Comparison of ENCODE assay signal across 18 cellular contexts in the genomic region with DNA sequence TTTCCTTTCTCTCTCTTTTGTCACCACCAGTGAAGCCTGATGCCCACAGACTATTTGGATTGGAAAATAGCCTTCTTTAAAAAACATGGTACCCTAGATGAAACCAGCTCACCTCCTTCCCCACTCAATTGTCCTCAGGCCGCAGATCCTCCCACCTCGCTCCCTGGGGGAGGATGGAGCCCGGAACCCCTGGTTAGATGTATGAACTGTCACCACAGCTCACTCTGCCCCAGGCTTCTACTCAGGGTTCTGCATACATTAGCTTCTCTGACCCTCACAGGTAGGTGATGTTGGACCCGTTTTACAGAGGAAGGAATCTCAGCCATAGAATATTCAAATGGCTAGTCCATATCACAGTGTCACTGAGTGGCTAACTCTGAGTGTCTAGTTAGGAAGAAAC. TPM values are rescaled to one million over a fixed set of nuclear protein-coding genes. Genes with fewer than 3 reads are reported as not detected.
DNase-seq lines count a peak whose midpoint lies in the region; ATAC-seq, FAIRE-seq and TF ChIP-seq lines count a peak whose summit lies in the region.
"Had no signal": no experiment of that assay in that cellular context is flagged by ENCODE, and none has a peak within 500 bp of the region (broad histone marks: within the 10 kb centered on the region; RNA-seq: fewer than 3 reads in every experiment).

No MANE protein-coding gene starts in this region.

- ATAC-seq in T-helper 17 cell: no peak
- ATAC-seq in HG03159 (IDR thresholded peaks at IDR 0.05; ENCODE audit: unreplicated experiment): no peak
- no peak for ATAC-seq in pancreas
- ATAC-seq: stimulated activated naive B cell treated with anti-CD40 and anti-IgM and Interleukin-4, amounts not matched to agents 10 μg/mL and 1 μg/mL and 100 μg/mL, for 72 hours; T-cell had no signal

- H4K20me1 ChIP-seq in neural progenitor cell (ENCODE audit: low read depth): no peaks in the 10 kb centered on the region

- intact Hi-C loops in pancreas (cut with DNase I): no loop called here

- peaks cover 16% of the 10 kb centered on the region for H3F3A ChIP-seq in neural progenitor cell (ENCODE audit: low read depth)

- no peak overlapping the region for H2AFZ ChIP-seq in neural progenitor cell (replicated peaks)

- peaks cover 73% of the 10 kb centered on the region for H3K27me3 Mint-ChIP-seq in T-helper 17 cell
- H3K27me3 Mint-ChIP-seq in neural progenitor cell (ENCODE audit: insufficient read depth, low read depth): peaks cover 10% of the 10 kb centered on the region

- no peaks in the 10 kb centered on the region for H3K27me3 ChIP-seq in esophagus (ENCODE audit: control insufficient read depth in 1 of 2, insufficient read depth in 2 of 2, low read length in 2 of 2)
- H3K27me3 ChIP-seq in neural progenitor cell: peaks cover 6% of the 10 kb centered on the region
- no peaks in the 10 kb centered on the region for H3K27me3 ChIP-seq in tibial nerve
- H3K27me3 ChIP-seq in pancreas: no peaks in the 10 kb centered on the region
- H3K27me3 ChIP-seq: BE2C, MG63 had no signal

- H3K36me3 ChIP-seq in esophagus (ENCODE audit: control insufficient read depth in 2 of 2, insufficient read depth in 2 of 2, low read length in 1 of 2) (no peaks in the 10 kb centered on the region), neural progenitor cell (no peaks in the 10 kb centered on the region), tibial nerve (no peaks in the 10 kb centered on the region), pancreas (no peaks in the 10 kb centered on the region)
- H3K36me3 ChIP-seq: BE2C, left lung, MG63 had no signal

- peak overlapping the region; percentile 94 for H3K4me2 ChIP-seq in neural progenitor cell

- peak overlapping the region in 1 of 2 donors; percentile 56 for H3K4me3 ChIP-seq in esophagus (ENCODE audit: low read depth in 1 of 2, low read length in 2 of 2)
- peak overlapping the region; percentile 59 for H3K4me3 ChIP-seq in neural progenitor cell
- peak overlapping the region in 2 of 4 donors; percentile 53 to 82 for H3K4me3 ChIP-seq in tibial nerve
- no peak overlapping the region for H3K4me3 ChIP-seq in pancreas
- H3K4me3 ChIP-seq: MG63 had no signal

- H3K27ac Mint-ChIP-seq in T-helper 17 cell: no peak overlapping the region
- no peak overlapping the region for H3K27ac Mint-ChIP-seq in neural progenitor cell
- H3K27ac Mint-ChIP-seq: T-cell had no signal

- H3K4me1 ChIP-seq in esophagus (ENCODE audit: control insufficient read depth in 2 of 2, insufficient read depth in 2 of 2, low read length in 1 of 2): peaks cover 5 to 17% of the 10 kb centered on the region in 2 donors
- H3K4me1 ChIP-seq in neural progenitor cell: peaks cover 22% of the 10 kb centered on the region
- peaks cover 0 to 76% (median 38%) of the 10 kb centered on the region in 4 donors for H3K4me1 ChIP-seq in tibial nerve
- H3K4me1 ChIP-seq in pancreas: peaks cover 0 to 3% (median 0%) of the 10 kb centered on the region in 3 donors
- H3K4me1 ChIP-seq: BE2C had no signal

- H3K4me1 Mint-ChIP-seq in T-helper 17 cell: peaks cover 13% of the 10 kb centered on the region
- H3K4me1 Mint-ChIP-seq in neural progenitor cell: peaks cover 27% of the 10 kb centered on the region

- TF ChIP-seq CTCF in neural progenitor cell (IDR thresholded peaks at IDR 0.05): no peak
- no peak for TF ChIP-seq CTCF in tibial nerve (IDR thresholded peaks at IDR 0.05)
- TF ChIP-seq CTCF in pancreas (IDR thresholded peaks at IDR 0.05): no peak

- H3K4me3 Mint-ChIP-seq in T-helper 17 cell (peak overlapping the region; percentile 2), neural progenitor cell (peak overlapping the region; percentile 83)

- peak overlapping the region; percentile 69 to 75 for H3K27ac ChIP-seq in esophagus (ENCODE audit: low read depth in 2 of 2, low read length in 1 of 2)
- no peak overlapping the region for H3K27ac ChIP-seq in neural progenitor cell
- peak overlapping the region; percentile 56 to 90 (median 79) for H3K27ac ChIP-seq in tibial nerve
- no peak overlapping the region for H3K27ac ChIP-seq in pancreas
- H3K27ac ChIP-seq: left lung had no signal

- no peak for FAIRE-seq in pancreas (lab: Jason Lieb, UNC)
- FAIRE-seq: D721Med, H54 had no signal

- no peaks in the 10 kb centered on the region for H3K79me2 ChIP-seq in neural progenitor cell (ENCODE audit: low read depth)

- no peak for TF ChIP-seq POLR2A in tibial nerve (IDR thresholded peaks at IDR 0.05)

- WGBS in esophagus, 2 donors: 87 to 91% methylated on average over 4 of the region's 4 CpGs
- 92 to 96% methylated on average over 4 of the region's 4 CpGs for WGBS in tibial nerve, 2 donors
- 93 to 94% methylated on average over 4 of the region's 4 CpGs for WGBS in pancreas, 2 donors

- DNase-seq in T-helper 17 cell: no peak
- no peak for DNase-seq in neural progenitor cell (ENCODE audit: low spot score)
- DNase-seq in tibial nerve (ENCODE audit: low spot score in 2 of 2): no peak
- DNase-seq in epidermal melanocyte (ENCODE audit: insufficient read length, low spot score): no peak
- no peak for DNase-seq in pancreas
- DNase-seq: activated gamma-delta T cell; aorta; BE2C; left lung; MG63; NCI-H748 treated with DMSO at 0.1 percent for 48 hours; stimulated activated naive B cell treated with anti-CD40 and anti-IgM and Interleukin-4, amounts not matched to agents 10 μg/mL and 1 μg/mL and 100 μg/mL, for 72 hours; T-cell had no signal

- no peaks in the 10 kb centered on the region for H3K9me3 ChIP-seq in T-helper 17 cell (ENCODE audit: control insufficient read depth, low read length, poor library complexity, severe bottlenecking)
- H3K9me3 ChIP-seq in esophagus (ENCODE audit: control insufficient read depth in 2 of 2, insufficient read depth in 1 of 2, low read depth in 1 of 2, low read length in 1 of 2): no peaks in the 10 kb centered on the region
- H3K9me3 ChIP-seq in neural progenitor cell (ENCODE audit: low read depth): no peaks in the 10 kb centered on the region
- no peaks in the 10 kb centered on the region for H3K9me3 ChIP-seq in tibial nerve
- H3K9me3 ChIP-seq in pancreas: no peaks in the 10 kb centered on the region
- H3K9me3 ChIP-seq: BE2C, left lung, MG63 had no signal

- no peak for TF ChIP-seq EP300 in tibial nerve (IDR thresholded peaks at IDR 0.05)

- H3K9ac ChIP-seq in neural progenitor cell: no peak overlapping the region

- H3K9me3 Mint-ChIP-seq in neural progenitor cell: no peaks in the 10 kb centered on the region
- H3K9me3 Mint-ChIP-seq: stimulated activated naive B cell treated with anti-CD40 and anti-IgM and Interleukin-4, amounts not matched to agents 10 μg/mL and 1 μg/mL and 100 μg/mL, for 72 hours; T-cell had no signal

- H3K36me3 Mint-ChIP-seq in T-helper 17 cell (ENCODE audit: low read depth) (peaks cover 8% of the 10 kb centered on the region), neural progenitor cell (no peaks in the 10 kb centered on the region)
- H3K36me3 Mint-ChIP-seq: stimulated activated naive B cell treated with anti-CD40 and anti-IgM and Interleukin-4, amounts not matched to agents 10 μg/mL and 1 μg/mL and 100 μg/mL, for 72 hours; T-cell had no signal

RNA-seq across cellular contexts. Expression of a gene that starts 1.8 kb away (rescaled TPM):
- total RNA-seq in T-helper 17 cell: under 1 TPM in 1 of 2 donors, not detected in 1; 0.07 TPM
- polyA plus RNA-seq in esophagus: 1 to 10 TPM; 3.3 to 7.0 TPM
- 20.9 and 28.7 TPM in 2 replicates for total RNA-seq in neural progenitor cell (ENCODE audit: low replicate concordance)
- 10 to 100 TPM; 24.9 to 75.9 (median 60.8) TPM for total RNA-seq in tibial nerve
- 1 to 10 TPM; 1.1 to 4.7 (median 1.3) TPM for total RNA-seq in pancreas
- polyA plus RNA-seq in pancreas: 1 to 10 TPM in 1 of 2 donors, under 1 TPM in 1; 0.95 to 1.9 TPM
- total RNA-seq: RPMI7951 had no signal

Comparison
In these comparisons a context has a peak if more than half of its experiments do, and no peak if none do; other contexts are left out.
1. H3K27ac ChIP-seq: peak in esophagus (2 of 2) and tibial nerve (4 of 4); none in neural progenitor cell (single experiment) and pancreas (0 of 4).